Comparison of ENCODE assay signal across 15 cellular contexts in genomic region chr4:113153529-113154101, GRCh38.
A peak's percentile ranks its signal among the peaks of the same experiment; 100 is the strongest.
DNase-seq lines count a peak whose midpoint lies in the region; ATAC-seq and TF ChIP-seq lines count a peak whose summit lies in the region.
"Had no signal": no experiment of that assay in that cellular context is flagged by ENCODE, and none has a peak within 500 bp of the region (broad histone marks: within the 10 kb centered on the region; RNA-seq: fewer than 3 reads in every experiment).

No MANE protein-coding gene starts in this region.

- H4K20me1 ChIP-seq in OCI-LY7 (ENCODE audit: insufficient read depth, low read length), result no peaks in the 10 kb centered on the region

- H3K27ac ChIP-seq in cardiac muscle cell, result no peak overlapping the region
- no peak overlapping the region for H3K27ac ChIP-seq in OCI-LY7 (ENCODE audit: low read depth, low read length, poor library complexity, severe bottlenecking)
- no peak overlapping the region for H3K27ac ChIP-seq in colonic mucosa
- H3K27ac ChIP-seq: SJSA1 had no signal

- H3K9me3 ChIP-seq in cardiac muscle cell (ENCODE audit: low read depth) (no peaks in the 10 kb centered on the region), OCI-LY7 (ENCODE audit: low read length) (no peaks in the 10 kb centered on the region), T-helper 17 cell (ENCODE audit: control insufficient read depth, low read length, poor library complexity, severe bottlenecking) (no peaks in the 10 kb centered on the region), colonic mucosa (no peaks in the 10 kb centered on the region)
- H3K9me3 ChIP-seq: SJSA1 had no signal

- no peak overlapping the region for H3K4me3 Mint-ChIP-seq in T-helper 17 cell
- H3K4me3 Mint-ChIP-seq: dendritic cell treated with granulocyte-macrophage colony-stimulating factor and Interleukin-4, amounts not matched to agents 40 ng/mL and 50 ng/mL, for 4 days had no signal

- no TSS peak for BruUV-seq in OCI-LY7 (replicated peaks; lab: Mats Ljungman, UMichigan)

- intact Hi-C loops in Right ventricle myocardium inferior (cut with DNase I) (no loop called here), OCI-LY7 (cut with micrococcal nuclease; ENCODE audit: unreplicated experiment) (no loop called here), colonic mucosa (cut with DNase I) (no loop called here)

- H3K4me1 ChIP-seq in cardiac muscle cell (ENCODE audit: low read depth), result no peaks in the 10 kb centered on the region
- H3K4me1 ChIP-seq in OCI-LY7 (ENCODE audit: insufficient read depth, low read length, poor library complexity, severe bottlenecking), result no peaks in the 10 kb centered on the region
- no peaks in the 10 kb centered on the region for H3K4me1 ChIP-seq in colonic mucosa

- no peaks in the 10 kb centered on the region for H3K9me2 ChIP-seq in OCI-LY7 (ENCODE audit: insufficient read depth, low read length)

- POLR2A ChIA-PET in OCI-LY7 (lab: Charles Lee), result interaction anchor here (1.2 kb wide), 1 partner anchor 21 kb away, joined by 3 read pairs; no protein-coding TSS in a partner anchor

- H3K36me3 ChIP-seq in cardiac muscle cell (no peaks in the 10 kb centered on the region), OCI-LY7 (ENCODE audit: insufficient read depth, low read length) (no peaks in the 10 kb centered on the region), colonic mucosa (no peaks in the 10 kb centered on the region)
- H3K36me3 ChIP-seq: SJSA1 had no signal

- DNase-seq in cardiac muscle cell (ENCODE audit: low read depth in 1 of 2, low spot score in 1 of 2), result peak in 1 of 2 donors; percentile 30
- no peak for DNase-seq in Right ventricle myocardium inferior (ENCODE audit: missing footprints)
- DNase-seq in OCI-LY7 (ENCODE audit: low spot score), result no peak
- no peak for DNase-seq in T-helper 17 cell
- DNase-seq in T-helper 2 cell, result no peak
- DNase-seq in colonic mucosa, result no peak
- no peak for DNase-seq in GM19238 (ENCODE audit: insufficient read length, low spot score)
- DNase-seq: activated CD4-positive, CD25-positive, alpha-beta regulatory T cell; DND-41; Kasumi-1; stimulated activated naive CD4-positive, alpha-beta T cell treated with Interleukin-2 at 50 U/mL for 16 hours had no signal

- no peak overlapping the region for H3K4me2 ChIP-seq in OCI-LY7 (ENCODE audit: low read length)

- CTCF ChIA-PET in OCI-LY7 (lab: Charles Lee; ENCODE audit: unreplicated experiment), result no interaction called here

- no peak overlapping the region for H3K27ac Mint-ChIP-seq in T-helper 17 cell
- H3K27ac Mint-ChIP-seq: activated naive CD4-positive, alpha-beta T cell treated with anti-CD3 and anti-CD28 coated beads, Interleukin-2, amount 50 U/mL, for 72 hours; dendritic cell treated with granulocyte-macrophage colony-stimulating factor and Interleukin-4, amounts not matched to agents 40 ng/mL and 50 ng/mL, for 4 days had no signal

- H3K4me1 Mint-ChIP-seq in T-helper 17 cell, result no peaks in the 10 kb centered on the region

- no peaks in the 10 kb centered on the region for H3K79me2 ChIP-seq in OCI-LY7 (ENCODE audit: insufficient read depth, low read depth, low read length)

- H3K36me3 Mint-ChIP-seq in T-helper 17 cell (ENCODE audit: low read depth), result no peaks in the 10 kb centered on the region
- H3K36me3 Mint-ChIP-seq: activated naive CD4-positive, alpha-beta T cell treated with anti-CD3 and anti-CD28 coated beads, Interleukin-2, amount 50 U/mL, for 72 hours had no signal

- TF ChIP-seq CTCF in cardiac muscle cell (IDR thresholded peaks at IDR 0.05; ENCODE audit: low read depth, low read length) (peak; percentile 18), OCI-LY7 (conservative IDR thresholded peaks at IDR 0.05; ENCODE audit: low read length) (0 out of 2 replicates have a peak, but pooled peaks have one; percentile 22), colonic mucosa (IDR thresholded peaks at IDR 0.05) (no peak)

- H3K27me3 Mint-ChIP-seq in T-helper 17 cell, result peaks cover 5% of the 10 kb centered on the region
- H3K27me3 Mint-ChIP-seq: dendritic cell treated with granulocyte-macrophage colony-stimulating factor and Interleukin-4, amounts not matched to agents 40 ng/mL and 50 ng/mL, for 4 days had no signal

- no peak for ATAC-seq in Right ventricle myocardium inferior
- ATAC-seq in esophagus mucosa, result peak; percentile 99
- ATAC-seq in T-helper 17 cell, result no peak
- ATAC-seq: activated naive CD4-positive, alpha-beta T cell treated with anti-CD3 and anti-CD28 coated beads, Interleukin-2, amount 50 U/mL, for 72 hours had no signal

- no peak overlapping the region for H2AFZ ChIP-seq in OCI-LY7 (ENCODE audit: low read length)

- H3K9ac ChIP-seq in colonic mucosa (ENCODE audit: low read depth in 2 of 2, low read length in 2 of 2), result no peak overlapping the region

- H3K27me3 ChIP-seq in cardiac muscle cell (no peaks in the 10 kb centered on the region), colonic mucosa (no peaks in the 10 kb centered on the region)
- H3K27me3 ChIP-seq: SJSA1 had no signal

- no peak overlapping the region for H3K4me3 ChIP-seq in cardiac muscle cell
- H3K4me3 ChIP-seq in OCI-LY7 (ENCODE audit: low read depth, low read length, poor library complexity, severe bottlenecking), result no peak overlapping the region
- no peak overlapping the region for H3K4me3 ChIP-seq in colonic mucosa
- H3K4me3 ChIP-seq: SJSA1 had no signal
